1 cellular context compared by ENCODE assay signal in genomic region chr16:14097182-14097951, GRCh38.
TF ChIP-seq lines count a peak whose summit lies in the region.

No MANE protein-coding gene starts in this region.

TF ChIP-seq in WTC11, 78 proteins besides CTCF, POLR2A, EP300 and RAD21 (continued from another document):
- TF ChIP-seq TEAD4 (CRISPR knock-in tag; IDR thresholded peaks at IDR 0.05) (no peak), NR1H2 (CRISPR knock-in tag; IDR thresholded peaks at IDR 0.05) (no peak), ZBTB43 (CRISPR knock-in tag; IDR thresholded peaks at IDR 0.05) (no peak), ZSCAN18 (CRISPR knock-in tag; IDR thresholded peaks at IDR 0.05) (no peak), STAT6 (CRISPR knock-in tag; conservative IDR thresholded peaks at IDR 0.05; ENCODE audit: low read depth) (no peak), ZNF138 (CRISPR knock-in tag; conservative IDR thresholded peaks at IDR 0.05) (no peak), ZNF532 (CRISPR knock-in tag; IDR thresholded peaks at IDR 0.05; ENCODE audit: borderline replicate concordance) (no peak), GRHL2 (CRISPR knock-in tag; IDR thresholded peaks at IDR 0.05; ENCODE audit: insufficient replicate concordance, severe bottlenecking) (no peak), GTF2I (CRISPR knock-in tag; conservative IDR thresholded peaks at IDR 0.05) (no peak), IRF2 (CRISPR knock-in tag; IDR thresholded peaks at IDR 0.05; ENCODE audit: borderline replicate concordance, low read depth) (no peak), TEAD1 (CRISPR knock-in tag; IDR thresholded peaks at IDR 0.05) (no peak), ZNF512 (CRISPR knock-in tag; IDR thresholded peaks at IDR 0.05; ENCODE audit: borderline replicate concordance) (no peak), SMAD3 (CRISPR knock-in tag; IDR thresholded peaks at IDR 0.05; ENCODE audit: borderline replicate concordance) (no peak), JAZF1 (CRISPR knock-in tag; IDR thresholded peaks at IDR 0.05) (no peak), MXD4 (CRISPR knock-in tag; IDR thresholded peaks at IDR 0.05; ENCODE audit: borderline replicate concordance) (no peak), FOXP1 (CRISPR knock-in tag; IDR thresholded peaks at IDR 0.05; ENCODE audit: borderline replicate concordance) (no peak), HMGXB4 (CRISPR knock-in tag; IDR thresholded peaks at IDR 0.05) (no peak)
